In genomic region chr4:54217642-54218486, GRCh38 we compare ENCODE assay signal across 8 cellular contexts. TPM values are rescaled to one million over a fixed set of nuclear protein-coding genes. Genes with fewer than 3 reads are reported as not detected.
A peak's percentile ranks its signal among the peaks of the same experiment; 100 is the strongest.
DNase-seq lines count a peak whose midpoint lies in the region; ATAC-seq and TF ChIP-seq lines count a peak whose summit lies in the region.

No MANE protein-coding gene starts in this region.

- peak; percentile 27 to 51 (median 37) for DNase-seq in CD4-positive, alpha-beta T cell
- DNase-seq in Karpas-422: peak; percentile 91
- DNase-seq in Peyer's patch: peak; percentile 34 to 84 (median 65)
- DNase-seq in activated naive CD4-positive, alpha-beta T cell (lab: John Stamatoyannopoulos, UW): peak in 3 of 4 experiments; percentile 0 to 19 (median 3)
- peak; percentile 90 to 96 for DNase-seq in foreskin fibroblast
- peak; percentile 73 for DNase-seq in nephron progenitor cell
- DNase-seq in transverse colon: peak; percentile 69

- peaks cover 55% of the 10 kb centered on the region for H3K27me3 Mint-ChIP-seq in CD4-positive, alpha-beta T cell
- H3K27me3 Mint-ChIP-seq in nephron progenitor cell (ENCODE audit: low read depth, poor library complexity): peaks cover 9% of the 10 kb centered on the region

- H3K4me2 ChIP-seq in Karpas-422 (ENCODE audit: low read depth, low read length, poor library complexity, severe bottlenecking): peak overlapping the region; percentile 93

- WGBS in transverse colon (ENCODE audit: low coverage in 1 of 2), 2 donors: 2% methylated on average over 22 of the region's 23 CpGs; no CpG with 5 or more reads in 1 of the 2 donors

- H3K9me3 ChIP-seq in CD4-positive, alpha-beta T cell (ENCODE audit: control insufficient read depth, low read length): no peaks in the 10 kb centered on the region
- H3K9me3 ChIP-seq in Karpas-422 (ENCODE audit: low read length): no peaks in the 10 kb centered on the region
- H3K9me3 ChIP-seq in Peyer's patch: no peaks in the 10 kb centered on the region
- H3K9me3 ChIP-seq in transverse colon: no peaks in the 10 kb centered on the region

- in situ Hi-C loops in transverse colon (cut with MboI; ENCODE audit: low pct_ligation_motif_present in 1 of 4, low pct_unique_long_range_greater_than_20kb in 1 of 4, low sequenced_read_pairs in 3 of 4): loop anchor here (5.0 to 25.0 kb wide), 8 partner anchors 291 to 1206 kb away; partner anchors contain the start of gene SCFD2 (in 1 of the 4)

- H3K4me1 ChIP-seq in Karpas-422 (ENCODE audit: low read length) (peaks cover 40% of the 10 kb centered on the region), Peyer's patch (no peaks in the 10 kb centered on the region), transverse colon (peaks cover 0 to 10% (median 1%) of the 10 kb centered on the region in 4 donors)

- H2AFZ ChIP-seq in Karpas-422 (ENCODE audit: low read length): peak overlapping the region; percentile 92

- H3K4me1 Mint-ChIP-seq in CD4-positive, alpha-beta T cell (ENCODE audit: low read depth): peaks cover 3% of the 10 kb centered on the region
- H3K4me1 Mint-ChIP-seq in nephron progenitor cell: peaks cover 14% of the 10 kb centered on the region

- H3K27ac Mint-ChIP-seq in CD4-positive, alpha-beta T cell: no peak overlapping the region
- no peak overlapping the region for H3K27ac Mint-ChIP-seq in nephron progenitor cell

- POLR2A ChIA-PET in CD4-positive, alpha-beta T cell (lab: Charles Lee): no interaction called here

- H3K4me3 ChIP-seq in Karpas-422 (ENCODE audit: low read length) (peak overlapping the region; percentile 69), Peyer's patch (peak overlapping the region in 2 of 4 donors; percentile 27 to 44), foreskin fibroblast (ENCODE audit: low read depth in 1 of 2, low read length in 2 of 2) (peak overlapping the region; percentile 44), transverse colon (peak overlapping the region in 2 of 4 donors; percentile 4 to 40)

- peak in 1 of 2 donors; percentile 4 for TF ChIP-seq POLR2A in Peyer's patch (IDR thresholded peaks at IDR 0.05)
- no peak for TF ChIP-seq POLR2A in transverse colon (IDR thresholded peaks at IDR 0.05)

- no peaks in the 10 kb centered on the region for H3K9me2 ChIP-seq in Karpas-422 (replicated peaks; ENCODE audit: insufficient read depth, low read length)

- H3K27me3 ChIP-seq in CD4-positive, alpha-beta T cell (ENCODE audit: control insufficient read depth, insufficient read depth, low read length): peaks cover 16% of the 10 kb centered on the region
- H3K27me3 ChIP-seq in Karpas-422 (ENCODE audit: low read length): no peaks in the 10 kb centered on the region
- no peaks in the 10 kb centered on the region for H3K27me3 ChIP-seq in Peyer's patch
- H3K27me3 ChIP-seq in transverse colon: peaks cover 34% of the 10 kb centered on the region

- no peak overlapping the region for H3K4me3 Mint-ChIP-seq in CD4-positive, alpha-beta T cell
- H3K4me3 Mint-ChIP-seq in nephron progenitor cell: peak overlapping the region; percentile 79

- no peaks in the 10 kb centered on the region for H3K36me3 Mint-ChIP-seq in CD4-positive, alpha-beta T cell (ENCODE audit: low read depth)
- no peaks in the 10 kb centered on the region for H3K36me3 Mint-ChIP-seq in nephron progenitor cell (ENCODE audit: low read depth)

- peak overlapping the region; percentile 63 for H3K9ac ChIP-seq in Karpas-422 (ENCODE audit: low read length)

- no peaks in the 10 kb centered on the region for H3K36me3 ChIP-seq in Karpas-422 (ENCODE audit: insufficient read depth, low read length)
- H3K36me3 ChIP-seq in Peyer's patch: no peaks in the 10 kb centered on the region
- H3K36me3 ChIP-seq in transverse colon: no peaks in the 10 kb centered on the region

- H3K79me2 ChIP-seq in Karpas-422 (ENCODE audit: low read length): no peaks in the 10 kb centered on the region

- intact Hi-C loops in CD4-positive, alpha-beta T cell (cut with DNase I, micrococcal nuclease): loop anchor here (1.0 to 2.0 kb wide), 2 partner anchors 288 to 1021 kb away; no protein-coding TSS in a partner anchor
- intact Hi-C loops in transverse colon (cut with DNase I; ENCODE audit: low total_unique reads): loop anchor here (5.0 kb wide), 1 partner anchor 291 kb away; no protein-coding TSS in a partner anchor

- CTCF ChIA-PET in CD4-positive, alpha-beta T cell (lab: Charles Lee): interaction anchor here (0.8 to 1.8 kb wide), 2 partner anchors 288 to 1022 kb away, joined by 3 to 9 read pairs; no protein-coding TSS in a partner anchor

- TF ChIP-seq EP300 in transverse colon (IDR thresholded peaks at IDR 0.05; ENCODE audit: low read depth): no peak

- H4K20me1 ChIP-seq in Karpas-422 (ENCODE audit: insufficient read depth, low read depth, low read length): no peaks in the 10 kb centered on the region

- TF ChIP-seq CTCF in CD4-positive, alpha-beta T cell (IDR thresholded peaks at IDR 0.05): peak; percentile 83
- TF ChIP-seq CTCF in Peyer's patch (IDR thresholded peaks at IDR 0.05): peak; percentile 44 to 89 (median 84)
- TF ChIP-seq CTCF in foreskin fibroblast (IDR thresholded peaks at IDR 0.05; ENCODE audit: low read depth, low read length): peak; percentile 80
- TF ChIP-seq CTCF in nephron progenitor cell (IDR thresholded peaks at IDR 0.05): peak; percentile 81
- TF ChIP-seq CTCF in transverse colon (IDR thresholded peaks at IDR 0.05): peak; percentile 90 to 94 (median 91)

- H3K9me3 Mint-ChIP-seq in CD4-positive, alpha-beta T cell: no peaks in the 10 kb centered on the region
- H3K9me3 Mint-ChIP-seq in nephron progenitor cell: peaks cover under 1% of the 10 kb centered on the region

- H3K27ac ChIP-seq in CD4-positive, alpha-beta T cell (ENCODE audit: low read depth, low read length): no peak overlapping the region
- H3K27ac ChIP-seq in Karpas-422 (ENCODE audit: low read length): no peak overlapping the region
- no peak overlapping the region for H3K27ac ChIP-seq in Peyer's patch
- H3K27ac ChIP-seq in transverse colon: peak overlapping the region in 1 of 4 donors; percentile 34

- peak; percentile 57 for ATAC-seq in CD4-positive, alpha-beta T cell (ENCODE audit: poor library complexity)
- ATAC-seq in GM21381 (IDR thresholded peaks at IDR 0.05; ENCODE audit: unreplicated experiment): peak; percentile 71

RNA-seq across cellular contexts. Expression of gene PDGFRA, which starts 11.2 kb away (rescaled TPM):
- not detected for total RNA-seq in CD4-positive, alpha-beta T cell
- not detected in 2 replicates for total RNA-seq in Karpas-422 (2014; rRNA removed; shearing (Covaris generic); ENCODE audit: low replicate concordance)
- total RNA-seq in Peyer's patch (100 to 1,000 TPM in 1 of 4 donors, 10 to 100 TPM in 3; 27.5 to 283 (median 60.2) TPM), transverse colon (100 to 1,000 TPM in 1 of 4 donors, 10 to 100 TPM in 3; 20.6 to 190 (median 65.5) TPM)

Comparison
In these comparisons a context has a peak if more than half of its experiments do, and no peak if none do; other contexts are left out.
1. DNase-seq: peak in every context shown above with its lines; median percentile 93 in foreskin fibroblast; 91 in Karpas-422; 73 in nephron progenitor cell; 69 in transverse colon; 65 in Peyer's patch; 37 in CD4-positive, alpha-beta T cell; 3 in activated naive CD4-positive, alpha-beta T cell.
2. RNA of gene PDGFRA, which starts 11.2 kb away (total RNA-seq): 20.6 to 190 TPM in transverse colon and 27.5 to 283 TPM in Peyer's patch; not detected in CD4-positive, alpha-beta T cell and not detected in Karpas-422; every median in the first group is over 10 times any median in the second.
3. Peak in every context shown above with its lines, with median percentiles within 50 percentile points of each other: CTCF ChIP-seq.